Comparison of ENCODE assay signal across 27 cellular contexts in the genomic region with DNA sequence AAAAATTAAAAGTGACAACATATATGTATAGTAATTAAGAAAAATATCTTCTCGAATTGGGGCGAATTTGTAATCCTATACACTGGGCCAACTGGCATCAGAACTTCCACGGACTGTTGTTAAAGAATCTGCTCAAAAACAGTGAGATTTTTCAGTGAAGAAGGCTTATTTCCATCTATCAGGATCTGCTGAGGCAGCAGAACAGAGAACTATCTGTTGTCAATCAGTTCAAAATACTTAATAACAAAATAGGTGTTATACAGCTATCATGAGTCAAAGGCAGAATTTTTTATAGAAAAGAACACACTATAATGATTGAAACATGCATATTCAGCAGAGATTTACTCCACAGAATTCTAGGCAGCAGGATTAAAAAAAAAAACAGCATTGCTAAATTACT. TPM values are rescaled to one million over a fixed set of nuclear protein-coding genes. Genes with fewer than 3 reads are reported as not detected.
DNase-seq lines count a peak whose midpoint lies in the region; ATAC-seq and TF ChIP-seq lines count a peak whose summit lies in the region.
"Had no signal": no experiment of that assay in that cellular context is flagged by ENCODE, and none has a peak within 500 bp of the region (broad histone marks: within the 10 kb centered on the region; RNA-seq: fewer than 3 reads in every experiment).

No MANE protein-coding gene starts in this region.

- no CpG with 5 or more reads among the region's 3 CpGs for WGBS in IMR-90 (ENCODE audit: extremely low coverage in 2 of 2, insufficient read length in 1 of 2), 2 experiments

- no peaks in the 10 kb centered on the region for H3K9me1 ChIP-seq in IMR-90 (ENCODE audit: insufficient read depth, low read length)

- H3K56ac ChIP-seq in IMR-90 (ENCODE audit: extremely low read depth, insufficient read depth, low read length) = no peak overlapping the region

- intact Hi-C loops in IMR-90 (cut with micrococcal nuclease) = no loop called here

- no peak overlapping the region for H3K23ac ChIP-seq in IMR-90 (ENCODE audit: low read depth, low read length)

- H3K9me3 Mint-ChIP-seq in activated naive CD8-positive, alpha-beta T cell (ENCODE audit: low read depth) = peaks cover 6% of the 10 kb centered on the region
- peaks cover 13% of the 10 kb centered on the region for H3K9me3 Mint-ChIP-seq in activated naive CD8-positive, alpha-beta T cell treated with anti-CD3 and anti-CD28 coated beads for 36 hours
- H3K9me3 Mint-ChIP-seq in activated naive CD8-positive, alpha-beta T cell treated with anti-CD3 and anti-CD28 coated beads, Interleukin-2, amount 50 U/mL, for 24 hours = peaks cover 11% of the 10 kb centered on the region
- H3K9me3 Mint-ChIP-seq in stimulated activated effector memory CD8-positive, alpha-beta T cell treated with anti-CD3 and anti-CD28 coated beads, Interleukin-12 subunit alpha, Interleukin-12 subunit beta, amount 100 ng/mL, for 72 hours = peaks cover 10% of the 10 kb centered on the region
- H3K9me3 Mint-ChIP-seq: GM23338, HFFc6 had no signal

- no TSS peak for BruUV-seq in IMR-90 (replicated peaks; lab: Mats Ljungman, UMichigan)

- no peak for TF ChIP-seq RAD21 in IMR-90 (IDR thresholded peaks at IDR 0.05; ENCODE audit: low read length)

- no peak for ATAC-seq in IMR-90 (ENCODE audit: low read depth)
- ATAC-seq in activated naive CD8-positive, alpha-beta T cell treated with anti-CD3 and anti-CD28 coated beads, Interleukin-2, amount 50 U/mL, for 24 hours = no peak
- ATAC-seq in stimulated activated effector memory CD8-positive, alpha-beta T cell treated with anti-CD3 and anti-CD28 coated beads, Interleukin-12 subunit alpha, Interleukin-12 subunit beta, amount 100 ng/mL, for 72 hours = no peak
- ATAC-seq: GM23338 had no signal

- in situ Hi-C loops in IMR-90 (cut with MboI; ENCODE audit: low sequenced_read_pairs) = no loop called here

- DNase-seq in activated naive CD8-positive, alpha-beta T cell treated with anti-CD3 and anti-CD28 coated beads for 36 hours = no peak
- no peak for DNase-seq in IMR-90
- no peak for DNase-seq in activated naive CD8-positive, alpha-beta T cell treated with anti-CD3 and anti-CD28 coated beads, Interleukin-2, amount 50 U/mL, for 24 hours
- no peak for DNase-seq in stimulated activated effector memory CD8-positive, alpha-beta T cell treated with anti-CD3 and anti-CD28 coated beads, Interleukin-12 subunit alpha, Interleukin-12 subunit beta, amount 100 ng/mL, for 72 hours (ENCODE audit: low spot score in 2 of 2)
- DNase-seq in NCI-H146 (lab: John Stamatoyannopoulos, UW) = no peak
- DNase-seq in anterior cingulate cortex (lab: John Stamatoyannopoulos, UW) = no peak
- DNase-seq: AML-193; CD4-positive, alpha-beta T cell; COR-L47; DMS53; HFFc6; Karpas-422; MV-4-11; NCI-H1105; NCI-H1436 treated with DMSO at 0.1 percent for 48 hours; NCI-H1930; NCI-H2107; NCI-H446; NCI-H524 treated with DMSO at 0.1 percent for 48 hours; NCI-H774; SK-N-SH had no signal

- CTCF ChIA-PET in IMR-90 (lab: Yijun Ruan, JAX) = interaction anchor here (0.6 kb wide), 1 partner anchor 34 kb away, joined by 3 read pairs; no protein-coding TSS in a partner anchor

- H2AK5ac ChIP-seq in IMR-90 (ENCODE audit: low read depth, low read length) = no peak overlapping the region

- H3K4me2 ChIP-seq in IMR-90 (ENCODE audit: low read depth, low read length) = no peak overlapping the region
- H3K4me2 ChIP-seq: GM23338, SK-N-SH had no signal

- peaks cover 11% of the 10 kb centered on the region for H3K36me3 Mint-ChIP-seq in activated naive CD8-positive, alpha-beta T cell
- no peaks in the 10 kb centered on the region for H3K36me3 Mint-ChIP-seq in activated naive CD8-positive, alpha-beta T cell treated with anti-CD3 and anti-CD28 coated beads for 36 hours
- H3K36me3 Mint-ChIP-seq in activated naive CD8-positive, alpha-beta T cell treated with anti-CD3 and anti-CD28 coated beads, Interleukin-2, amount 50 U/mL, for 24 hours (ENCODE audit: low read depth) = no peaks in the 10 kb centered on the region
- H3K36me3 Mint-ChIP-seq in stimulated activated effector memory CD8-positive, alpha-beta T cell treated with anti-CD3 and anti-CD28 coated beads, Interleukin-12 subunit alpha, Interleukin-12 subunit beta, amount 100 ng/mL, for 72 hours = peaks cover 5% of the 10 kb centered on the region

- peaks cover 4% of the 10 kb centered on the region; the same call in 1 of the 2 replicates for H3K27me3 ChIP-seq in IMR-90 (ENCODE audit: control insufficient read depth, insufficient read depth, low read length)
- H3K27me3 ChIP-seq: BLaER1 treated with 17β-estradiol and CSF1 and Interleukin-3, amounts not matched to agents 10 nM and 100 nM had no signal

- no peak overlapping the region for H2BK120ac ChIP-seq in IMR-90 (ENCODE audit: low read depth, low read length)

- POLR2A ChIA-PET in IMR-90 (lab: Charles Lee; ENCODE audit: unreplicated experiment) = no interaction called here

- no peaks in the 10 kb centered on the region for H4K20me1 ChIP-seq in IMR-90 (ENCODE audit: insufficient read depth, low read length)
- H4K20me1 ChIP-seq: BLaER1 treated with 17β-estradiol and CSF1 and Interleukin-3, amounts not matched to agents 10 nM and 100 nM had no signal

- H3K18ac ChIP-seq in IMR-90 (ENCODE audit: low read depth, low read length) = no peak overlapping the region

- no peak overlapping the region for H2BK15ac ChIP-seq in IMR-90 (ENCODE audit: low read depth, low read length)

- H3K79me1 ChIP-seq in IMR-90 (ENCODE audit: low read depth in 1 of 2, low read length in 2 of 2) = no peaks in the 10 kb centered on the region

- peaks cover 25% of the 10 kb centered on the region for H3K4me1 Mint-ChIP-seq in activated naive CD8-positive, alpha-beta T cell (ENCODE audit: low read depth)
- peaks cover 28% of the 10 kb centered on the region for H3K4me1 Mint-ChIP-seq in activated naive CD8-positive, alpha-beta T cell treated with anti-CD3 and anti-CD28 coated beads for 36 hours
- peaks cover 34% of the 10 kb centered on the region for H3K4me1 Mint-ChIP-seq in activated naive CD8-positive, alpha-beta T cell treated with anti-CD3 and anti-CD28 coated beads, Interleukin-2, amount 50 U/mL, for 24 hours
- H3K4me1 Mint-ChIP-seq in stimulated activated effector memory CD8-positive, alpha-beta T cell treated with anti-CD3 and anti-CD28 coated beads, Interleukin-12 subunit alpha, Interleukin-12 subunit beta, amount 100 ng/mL, for 72 hours = peaks cover 38% of the 10 kb centered on the region
- H3K4me1 Mint-ChIP-seq: GM23338 had no signal

- H3K4me3 Mint-ChIP-seq in activated naive CD8-positive, alpha-beta T cell = peak overlapping the region; percentile 79
- H3K4me3 Mint-ChIP-seq in activated naive CD8-positive, alpha-beta T cell treated with anti-CD3 and anti-CD28 coated beads for 36 hours = no peak overlapping the region
- no peak overlapping the region for H3K4me3 Mint-ChIP-seq in activated naive CD8-positive, alpha-beta T cell treated with anti-CD3 and anti-CD28 coated beads, Interleukin-2, amount 50 U/mL, for 24 hours
- H3K4me3 Mint-ChIP-seq in stimulated activated effector memory CD8-positive, alpha-beta T cell treated with anti-CD3 and anti-CD28 coated beads, Interleukin-12 subunit alpha, Interleukin-12 subunit beta, amount 100 ng/mL, for 72 hours = peak overlapping the region; percentile 67
- H3K4me3 Mint-ChIP-seq: CD4-positive, alpha-beta T cell; GM23338; HFFc6 had no signal

- H3K27me3 Mint-ChIP-seq in activated naive CD8-positive, alpha-beta T cell = no peaks in the 10 kb centered on the region
- H3K27me3 Mint-ChIP-seq in activated naive CD8-positive, alpha-beta T cell treated with anti-CD3 and anti-CD28 coated beads for 36 hours = no peaks in the 10 kb centered on the region
- no peaks in the 10 kb centered on the region for H3K27me3 Mint-ChIP-seq in activated naive CD8-positive, alpha-beta T cell treated with anti-CD3 and anti-CD28 coated beads, Interleukin-2, amount 50 U/mL, for 24 hours
- H3K27me3 Mint-ChIP-seq: CD4-positive, alpha-beta T cell had no signal

- no peak overlapping the region for H2AK9ac ChIP-seq in IMR-90 (replicated peaks; ENCODE audit: low read depth, low read length, poor library complexity)

- no peak overlapping the region for H3K27ac Mint-ChIP-seq in activated naive CD8-positive, alpha-beta T cell
- H3K27ac Mint-ChIP-seq in activated naive CD8-positive, alpha-beta T cell treated with anti-CD3 and anti-CD28 coated beads for 36 hours = no peak overlapping the region
- H3K27ac Mint-ChIP-seq in activated naive CD8-positive, alpha-beta T cell treated with anti-CD3 and anti-CD28 coated beads, Interleukin-2, amount 50 U/mL, for 24 hours = peak overlapping the region; percentile 43
- H3K27ac Mint-ChIP-seq in stimulated activated effector memory CD8-positive, alpha-beta T cell treated with anti-CD3 and anti-CD28 coated beads, Interleukin-12 subunit alpha, Interleukin-12 subunit beta, amount 100 ng/mL, for 72 hours = peak overlapping the region; percentile 87
- H3K27ac Mint-ChIP-seq: CD4-positive, alpha-beta T cell; GM23338; HFFc6 had no signal

- no peak overlapping the region for H3K27ac ChIP-seq in IMR-90 (ENCODE audit: insufficient read depth, low read length)
- H3K27ac ChIP-seq: BLaER1 treated with 17β-estradiol and CSF1 and Interleukin-3, amounts not matched to agents 10 nM and 100 nM had no signal

- H3K4me1 ChIP-seq in IMR-90 (ENCODE audit: control insufficient read depth, insufficient read depth, low read length) = no peaks in the 10 kb centered on the region
- H3K4me1 ChIP-seq: HAP-1 had no signal

- no peak overlapping the region for H4K5ac ChIP-seq in IMR-90 (ENCODE audit: low read depth, low read length)

- no peak overlapping the region for H3K4ac ChIP-seq in IMR-90 (ENCODE audit: low read depth, low read length)

- H3K36me3 ChIP-seq in IMR-90 (ENCODE audit: control insufficient read depth, insufficient read depth, low read length) = no peaks in the 10 kb centered on the region
- H3K36me3 ChIP-seq: BLaER1 treated with 17β-estradiol and CSF1 and Interleukin-3, amounts not matched to agents 10 nM and 100 nM; HAP-1 had no signal

- H2BK5ac ChIP-seq in IMR-90 (ENCODE audit: low read depth, low read length, poor library complexity, severe bottlenecking) = no peak overlapping the region

- no peak overlapping the region for H2AFZ ChIP-seq in IMR-90 (replicated peaks; ENCODE audit: low read length, poor library complexity)

- no peak for TF ChIP-seq POLR2A in IMR-90 (IDR thresholded peaks at IDR 0.05; ENCODE audit: low read depth, low read length)

- no peak overlapping the region for H4K91ac ChIP-seq in IMR-90 (ENCODE audit: insufficient read depth, low read depth, low read length)

- no peak overlapping the region for H3K14ac ChIP-seq in IMR-90 (replicated peaks; ENCODE audit: low read depth, low read length)

- dilution Hi-C loops in IMR-90 (cut with HindIII; ENCODE audit: low sequenced_read_pairs, unreplicated experiment) = no loop called here

- H4K8ac ChIP-seq in IMR-90 (ENCODE audit: low read depth in 2 of 2, low read length in 2 of 2) = no peak overlapping the region

- H3K4me3 ChIP-seq in IMR-90 (ENCODE audit: insufficient read depth, low read depth, low read length) = no peak overlapping the region
- H3K4me3 ChIP-seq: BLaER1 treated with 17β-estradiol and CSF1 and Interleukin-3, amounts not matched to agents 10 nM and 100 nM; GM23338; HAP-1 had no signal

- H3K9me3 ChIP-seq in IMR-90 (ENCODE audit: control insufficient read depth, insufficient read depth, low read length) = no peaks in the 10 kb centered on the region
- H3K9me3 ChIP-seq: HAP-1, SK-N-SH had no signal

- no peak overlapping the region for H2BK20ac ChIP-seq in IMR-90 (ENCODE audit: low read depth, low read length)

- TF ChIP-seq CTCF in IMR-90 (conservative IDR thresholded peaks at IDR 0.05; ENCODE audit: low read depth, low read length) = no peak

- no peak overlapping the region for H3K9ac ChIP-seq in IMR-90 (ENCODE audit: low read depth, low read length)
- H3K9ac ChIP-seq: BLaER1 treated with 17β-estradiol and CSF1 and Interleukin-3, amounts not matched to agents 10 nM and 100 nM; SK-N-SH had no signal

RNA-seq across cellular contexts. Expression of a gene that starts 41.9 kb away (rescaled TPM):
- not detected for total RNA-seq in activated naive CD8-positive, alpha-beta T cell treated with anti-CD3 and anti-CD28 coated beads for 36 hours
- total RNA-seq in IMR-90 (2012; rRNA removed) = not detected in 2 replicates
- polyA plus RNA-seq in IMR-90 (2012; rRNA removed) = not detected in 2 replicates
- polyA plus RNA-seq in IMR-90 (2012; cell fraction: cytosol; rRNA removed) = not detected in 2 replicates
- not detected in 2 replicates for polyA plus RNA-seq in IMR-90 (2012; cell fraction: nucleus; rRNA removed; ENCODE audit: low replicate concordance)
- total RNA-seq: Daoy, GM23338, HFFc6, MCF 10A had no signal
- polyA plus RNA-seq: GM23338, SK-N-SH had no signal

Comparison
In these comparisons a context has a peak if more than half of its experiments do, and no peak if none do; other contexts are left out.
1. H3K27ac Mint-ChIP-seq: peak in activated naive CD8-positive, alpha-beta T cell treated with anti-CD3 and anti-CD28 coated beads, Interleukin-2, amount 50 U/mL, for 24 hours (single experiment) and stimulated activated effector memory CD8-positive, alpha-beta T cell treated with anti-CD3 and anti-CD28 coated beads, Interleukin-12 subunit alpha, Interleukin-12 subunit beta, amount 100 ng/mL, for 72 hours (single experiment); none in activated naive CD8-positive, alpha-beta T cell (single experiment) and activated naive CD8-positive, alpha-beta T cell treated with anti-CD3 and anti-CD28 coated beads for 36 hours (single experiment).
2. H3K4me3 Mint-ChIP-seq: peak in activated naive CD8-positive, alpha-beta T cell (single experiment) and stimulated activated effector memory CD8-positive, alpha-beta T cell treated with anti-CD3 and anti-CD28 coated beads, Interleukin-12 subunit alpha, Interleukin-12 subunit beta, amount 100 ng/mL, for 72 hours (single experiment); none in activated naive CD8-positive, alpha-beta T cell treated with anti-CD3 and anti-CD28 coated beads for 36 hours (single experiment) and activated naive CD8-positive, alpha-beta T cell treated with anti-CD3 and anti-CD28 coated beads, Interleukin-2, amount 50 U/mL, for 24 hours (single experiment).